In genomic region chr4:151666501-151666900, GRCh38 we compare ENCODE assay signal across 16 cellular contexts.
DNase-seq lines count a peak whose midpoint lies in the region; ATAC-seq and TF ChIP-seq lines count a peak whose summit lies in the region.
"Had no signal": no experiment of that assay in that cellular context is flagged by ENCODE, and none has a peak within 500 bp of the region (broad histone marks: within the 10 kb centered on the region; RNA-seq: fewer than 3 reads in every experiment).

No MANE protein-coding gene starts in this region.

- H2AFZ ChIP-seq in osteoblast (ENCODE audit: low read length), result no peak overlapping the region

- ATAC-seq in heart left ventricle, result no peak
- ATAC-seq in Right ventricle myocardium inferior, result no peak
- no peak for ATAC-seq in GM19023 (IDR thresholded peaks at IDR 0.05; ENCODE audit: unreplicated experiment)

- peaks cover 5% of the 10 kb centered on the region for H3K27me3 Mint-ChIP-seq in nephron (ENCODE audit: low read depth)
- H3K27me3 Mint-ChIP-seq: B cell; CD4-positive, alpha-beta T cell had no signal

- peaks cover 0 to 8% (median 0%) of the 10 kb centered on the region in 9 donors for H3K36me3 ChIP-seq in heart left ventricle
- no peaks in the 10 kb centered on the region for H3K36me3 ChIP-seq in KOPT-K1 (ENCODE audit: insufficient read depth, low read length)
- no peaks in the 10 kb centered on the region for H3K36me3 ChIP-seq in osteoblast (ENCODE audit: insufficient read depth, low read length)

- no peaks in the 10 kb centered on the region for H3K27me3 ChIP-seq in heart left ventricle
- no peaks in the 10 kb centered on the region for H3K27me3 ChIP-seq in osteoblast (ENCODE audit: insufficient read depth, low read length)

- H3K9me3 ChIP-seq in heart left ventricle (no peaks in the 10 kb centered on the region), KOPT-K1 (ENCODE audit: insufficient read depth, low read length, poor library complexity, severe bottlenecking) (no peaks in the 10 kb centered on the region), osteoblast (ENCODE audit: low read depth, low read length) (no peaks in the 10 kb centered on the region)

- peaks cover 29% of the 10 kb centered on the region for H3K4me1 Mint-ChIP-seq in nephron
- H3K4me1 Mint-ChIP-seq: B cell had no signal

- DNase-seq in heart left ventricle (no peak), Right ventricle myocardium inferior (ENCODE audit: missing footprints) (no peak), osteoblast (ENCODE audit: insufficient read length, low spot score, missing footprints) (no peak), substantia nigra (lab: John Stamatoyannopoulos, UW) (no peak)
- DNase-seq: ACHN; C1 segment of cervical spinal cord; Calu3; CD4-positive, alpha-beta T cell; DMS 273 treated with DMSO at 0.1 percent for 48 hours; GOT3; H9 had no signal

- no peaks in the 10 kb centered on the region for H3K9me3 Mint-ChIP-seq in nephron
- H3K9me3 Mint-ChIP-seq: CD4-positive, alpha-beta T cell; H9 had no signal

- H3K79me2 ChIP-seq in osteoblast (ENCODE audit: insufficient read depth, low read length), result no peaks in the 10 kb centered on the region

- peaks cover 16% of the 10 kb centered on the region for H3K36me3 Mint-ChIP-seq in nephron (ENCODE audit: low read depth)

- no peak overlapping the region for H3K4me3 Mint-ChIP-seq in nephron
- H3K4me3 Mint-ChIP-seq: B cell; CD4-positive, alpha-beta T cell; H9 had no signal

- 50 to 82% (median 70%) methylated on average over 5 of the region's 5 CpGs for WGBS in heart left ventricle, 4 donors

- H3K4me3 ChIP-seq in heart left ventricle (no peak overlapping the region), osteoblast (ENCODE audit: insufficient read depth, low read length) (no peak overlapping the region)
- H3K4me3 ChIP-seq: GM12878 had no signal

- H3K4me2 ChIP-seq in osteoblast (ENCODE audit: insufficient read depth, low read length), result no peak overlapping the region

- TF ChIP-seq CTCF in heart left ventricle (IDR thresholded peaks at IDR 0.05), result no peak
- no peak for TF ChIP-seq CTCF in nephron (IDR thresholded peaks at IDR 0.05; ENCODE audit: unreplicated experiment in 3 of 3)
- TF ChIP-seq CTCF in osteoblast (IDR thresholded peaks at IDR 0.05; ENCODE audit: extremely low read depth, low read depth, low read length), result no peak

- H3K27ac ChIP-seq in heart left ventricle, result peak overlapping the region in 9 of 12 donors; percentile 20 to 83 (median 69)
- H3K27ac ChIP-seq in KOPT-K1 (ENCODE audit: low read depth, low read length, poor library complexity, severe bottlenecking), result peak overlapping the region; percentile 61
- H3K27ac ChIP-seq in osteoblast (ENCODE audit: low read depth, low read length), result no peak overlapping the region
- no peak overlapping the region for H3K27ac ChIP-seq in substantia nigra (ENCODE audit: low read depth, low read length, poor library complexity, severe bottlenecking)

- peak overlapping the region in 2 of 3 experiments; percentile 58 to 71 for H3K27ac Mint-ChIP-seq in nephron
- H3K27ac Mint-ChIP-seq: B cell; CD4-positive, alpha-beta T cell had no signal

- H4K20me1 ChIP-seq in osteoblast (ENCODE audit: insufficient read depth, low read length), result no peaks in the 10 kb centered on the region

- TF ChIP-seq POLR2A in heart left ventricle (IDR thresholded peaks at IDR 0.05), result no peak

- intact Hi-C loops in heart left ventricle (cut with DNase I) (no loop called here), Right ventricle myocardium inferior (cut with DNase I) (no loop called here)

- H3K4me1 ChIP-seq in heart left ventricle, result peaks cover 0 to 31% (median under 1%) of the 10 kb centered on the region in 12 donors
- no peaks in the 10 kb centered on the region for H3K4me1 ChIP-seq in osteoblast (ENCODE audit: insufficient read depth, low read length)

Comparison
In these comparisons a context has a peak if more than half of its experiments do, and no peak if none do; other contexts are left out.
1. H3K27ac ChIP-seq: peak in heart left ventricle (9 of 12) and KOPT-K1 (single experiment); none in osteoblast (single experiment) and substantia nigra (single experiment).